In the genomic region with DNA sequence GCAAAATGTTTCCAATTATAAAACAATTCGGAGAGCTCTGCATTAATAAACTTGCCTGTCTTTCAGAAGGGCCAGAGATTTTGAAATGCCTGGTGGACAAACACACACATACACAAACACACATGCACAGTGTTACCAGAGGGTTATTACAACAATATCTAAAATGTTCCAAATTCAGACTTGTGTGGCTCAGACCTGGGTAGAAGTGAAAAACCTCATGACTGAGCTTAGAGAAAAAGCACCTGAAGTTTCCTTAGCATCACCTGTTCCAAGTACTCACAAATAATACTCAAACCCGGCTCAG, we compare ENCODE assay signal across 18 cellular contexts.
DNase-seq lines count a peak whose midpoint lies in the region; ATAC-seq, FAIRE-seq and TF ChIP-seq lines count a peak whose summit lies in the region.
"Had no signal": no experiment of that assay in that cellular context is flagged by ENCODE, and none has a peak within 500 bp of the region (broad histone marks: within the 10 kb centered on the region; RNA-seq: fewer than 3 reads in every experiment).

No MANE protein-coding gene starts in this region.

- no TSS peak for BruUV-seq in K562 (replicated peaks; lab: Mats Ljungman, UMichigan)

- ATAC-seq in K562: no peak
- ATAC-seq: CD8-positive, alpha-beta T cell; GM12878; HepG2 had no signal

- TF ChIP-seq EP300 in K562 (IDR thresholded peaks at IDR 0.05; ENCODE audit: low read length): no peak

- H3K9me3 Mint-ChIP-seq in neural progenitor cell (no peaks in the 10 kb centered on the region), type B pancreatic cell (no peaks in the 10 kb centered on the region)
- H3K9me3 Mint-ChIP-seq: CD8-positive, alpha-beta T cell had no signal

- intact Hi-C loops in K562 (cut with micrococcal nuclease): no loop called here

- H3K27ac Mint-ChIP-seq in neural progenitor cell (peak overlapping the region; percentile 10), type B pancreatic cell (no peak overlapping the region)
- H3K27ac Mint-ChIP-seq: B cell; CD8-positive, alpha-beta T cell had no signal

- H3K4me1 ChIP-seq in K562 (replicated peaks in 1 of 2; ENCODE audit: control insufficient read depth in 2 of 2, insufficient read depth in 2 of 2, low read length in 2 of 2): peaks cover 0 to 3% of the 10 kb centered on the region in 2 experiments; a peak in 1 of 5 replicates
- H3K4me1 ChIP-seq in neural progenitor cell: peaks cover 64% of the 10 kb centered on the region
- H3K4me1 ChIP-seq: HAP-1 had no signal

- POLR2A ChIA-PET in K562 (lab: Yijun Ruan, JAX): no interaction called here

- H3K79me2 ChIP-seq in K562 (ENCODE audit: control insufficient read depth, insufficient read depth, low read length): no peaks in the 10 kb centered on the region
- no peaks in the 10 kb centered on the region for H3K79me2 ChIP-seq in neural progenitor cell (ENCODE audit: low read depth)

- no peak overlapping the region for H3K4me2 ChIP-seq in K562 (ENCODE audit: insufficient read depth, low read length)
- H3K4me2 ChIP-seq in neural progenitor cell: peak overlapping the region; percentile 41

- WGBS in K562 (ENCODE audit: insufficient coverage, low coverage, missing lambda C conversion rate): 0% methylated on average over 2 of the region's 2 CpGs

- H3K36me3 ChIP-seq in K562 (ENCODE audit: control insufficient read depth, insufficient read depth, low read length) (no peaks in the 10 kb centered on the region), neural progenitor cell (no peaks in the 10 kb centered on the region)
- H3K36me3 ChIP-seq: BLaER1 treated with 17β-estradiol and CSF1 and Interleukin-3, amounts not matched to agents 10 nM and 100 nM; HAP-1 had no signal

- H3K4me3 ChIP-seq in K562 (no peak overlapping the region), neural progenitor cell (no peak overlapping the region)
- H3K4me3 ChIP-seq: BLaER1 treated with 17β-estradiol and CSF1 and Interleukin-3, amounts not matched to agents 10 nM and 100 nM; GM12878; GM23248; HAP-1 had no signal

- no peak overlapping the region for H3K4me3 Mint-ChIP-seq in neural progenitor cell
- H3K4me3 Mint-ChIP-seq in type B pancreatic cell: peak overlapping the region; percentile 40
- H3K4me3 Mint-ChIP-seq: B cell; CD8-positive, alpha-beta T cell had no signal

- DNase-seq in K562 (ENCODE audit: extremely low read depth in 1 of 4, low spot score in 3 of 4) (no peak), islet precursor cell (peak; percentile 9), neural progenitor cell (ENCODE audit: low spot score) (no peak), type B pancreatic cell (ENCODE audit: extremely low spot score, unreplicated experiment) (no peak), NCI-H1417 treated with DMSO at 0.1 percent for 48 hours (lab: John Stamatoyannopoulos, UW) (no peak), GF-D8 (lab: John Stamatoyannopoulos, UW) (no peak)
- DNase-seq in activated T-cell treated with anti-CD3 and anti-CD28 coated beads, Interleukin-2, amount 50 U/mL, for 1 hour: no peak
- no peak for DNase-seq in activated CD4-positive, CD25-positive, alpha-beta regulatory T cell treated with anti-CD3 and anti-CD28 coated beads, Interleukin-2, amount 50 U/mL, for 72 hours
- DNase-seq: Calu3; CD8-positive, alpha-beta T cell; DMS79 treated with DMSO at 0.1 percent for 48 hours; GM23248 had no signal

- H3K36me3 Mint-ChIP-seq in neural progenitor cell (no peaks in the 10 kb centered on the region), type B pancreatic cell (no peaks in the 10 kb centered on the region)
- H3K36me3 Mint-ChIP-seq: CD8-positive, alpha-beta T cell had no signal

- peaks cover 22% of the 10 kb centered on the region for H3K27me3 Mint-ChIP-seq in neural progenitor cell (ENCODE audit: insufficient read depth, low read depth)
- peaks cover 52% of the 10 kb centered on the region for H3K27me3 Mint-ChIP-seq in type B pancreatic cell

- TF ChIP-seq CTCF in K562 (IDR thresholded peaks at IDR 0.05 in 2 of 3, conservative IDR thresholded peaks at IDR 0.05 in 1 of 3; ENCODE audit: insufficient read depth in 2 of 3, low read depth in 1 of 3, low read length in 3 of 3) (no peak), neural progenitor cell (IDR thresholded peaks at IDR 0.05) (no peak), type B pancreatic cell (conservative IDR thresholded peaks at IDR 0.05) (no peak)

- H3K9ac ChIP-seq in K562 (ENCODE audit: insufficient read depth in 1 of 2, low read depth in 2 of 2, low read length in 2 of 2): no peak overlapping the region
- H3K9ac ChIP-seq in neural progenitor cell: no peak overlapping the region
- H3K9ac ChIP-seq: BLaER1 treated with 17β-estradiol and CSF1 and Interleukin-3, amounts not matched to agents 10 nM and 100 nM; GM23248 had no signal

- H2AFZ ChIP-seq in K562 (ENCODE audit: low read depth, low read length) (no peak overlapping the region), neural progenitor cell (replicated peaks) (no peak overlapping the region)
- H2AFZ ChIP-seq: GM23248 had no signal

- CTCF ChIA-PET in K562 (lab: Yijun Ruan, JAX; ENCODE audit: low intra/inter-chr PET ratio): no interaction called here

- peaks cover 41% of the 10 kb centered on the region for H3F3A ChIP-seq in neural progenitor cell (ENCODE audit: low read depth)

- H4K20me1 ChIP-seq in K562 (replicated peaks; ENCODE audit: control insufficient read depth, insufficient read depth, low read length) (peaks cover 5% of the 10 kb centered on the region; the same call in 1 of the 2 replicates), neural progenitor cell (ENCODE audit: low read depth) (no peaks in the 10 kb centered on the region)
- H4K20me1 ChIP-seq: BLaER1 treated with 17β-estradiol and CSF1 and Interleukin-3, amounts not matched to agents 10 nM and 100 nM had no signal

- H3K9me1 ChIP-seq in K562 (ENCODE audit: control insufficient read depth, insufficient read depth, low read length): no peaks in the 10 kb centered on the region

- H3K27ac ChIP-seq in K562 (ENCODE audit: extremely low read depth, low read depth, low read length) (no peak overlapping the region), neural progenitor cell (no peak overlapping the region)
- H3K27ac ChIP-seq: BLaER1 treated with 17β-estradiol and CSF1 and Interleukin-3, amounts not matched to agents 10 nM and 100 nM; GM23248 had no signal

- no peak for TF ChIP-seq RAD21 in K562 (CRISPR knock-in tag; conservative IDR thresholded peaks at IDR 0.05 in 1 of 2, IDR thresholded peaks at IDR 0.05 in 1 of 2)

- TF ChIP-seq POLR2A in K562 (conservative IDR thresholded peaks at IDR 0.05): no peak

- in situ Hi-C loops in K562 (cut with MboI): no loop called here

- H3K9me3 ChIP-seq in K562 (replicated peaks; ENCODE audit: control insufficient read depth, insufficient read depth, low read depth, low read length) (no peaks in the 10 kb centered on the region), neural progenitor cell (ENCODE audit: low read depth) (no peaks in the 10 kb centered on the region)
- H3K9me3 ChIP-seq: BLaER1 treated with 17β-estradiol and CSF1 and Interleukin-3, amounts not matched to agents 10 nM and 100 nM; HAP-1 had no signal

- peaks cover 42% of the 10 kb centered on the region for H3K4me1 Mint-ChIP-seq in neural progenitor cell
- peaks cover 58% of the 10 kb centered on the region for H3K4me1 Mint-ChIP-seq in type B pancreatic cell (ENCODE audit: unreplicated experiment)
- H3K4me1 Mint-ChIP-seq: B cell had no signal

- peak; percentile 64 for FAIRE-seq in K562 (lab: Jason Lieb, UNC)
- FAIRE-seq: GM12878, GM19239, HepG2 had no signal

- H3K27me3 ChIP-seq in K562 (ENCODE audit: control insufficient read depth in 2 of 2, insufficient read depth in 2 of 2, low read length in 2 of 2) (peaks cover 22 to 45% of the 10 kb centered on the region in 2 experiments), neural progenitor cell (no peaks in the 10 kb centered on the region)
- H3K27me3 ChIP-seq: BLaER1 treated with 17β-estradiol and CSF1 and Interleukin-3, amounts not matched to agents 10 nM and 100 nM had no signal

TF ChIP-seq in K562, 482 proteins besides CTCF, POLR2A, EP300 and RAD21 (continues in another document):
- TF ChIP-seq, protein P1, sequence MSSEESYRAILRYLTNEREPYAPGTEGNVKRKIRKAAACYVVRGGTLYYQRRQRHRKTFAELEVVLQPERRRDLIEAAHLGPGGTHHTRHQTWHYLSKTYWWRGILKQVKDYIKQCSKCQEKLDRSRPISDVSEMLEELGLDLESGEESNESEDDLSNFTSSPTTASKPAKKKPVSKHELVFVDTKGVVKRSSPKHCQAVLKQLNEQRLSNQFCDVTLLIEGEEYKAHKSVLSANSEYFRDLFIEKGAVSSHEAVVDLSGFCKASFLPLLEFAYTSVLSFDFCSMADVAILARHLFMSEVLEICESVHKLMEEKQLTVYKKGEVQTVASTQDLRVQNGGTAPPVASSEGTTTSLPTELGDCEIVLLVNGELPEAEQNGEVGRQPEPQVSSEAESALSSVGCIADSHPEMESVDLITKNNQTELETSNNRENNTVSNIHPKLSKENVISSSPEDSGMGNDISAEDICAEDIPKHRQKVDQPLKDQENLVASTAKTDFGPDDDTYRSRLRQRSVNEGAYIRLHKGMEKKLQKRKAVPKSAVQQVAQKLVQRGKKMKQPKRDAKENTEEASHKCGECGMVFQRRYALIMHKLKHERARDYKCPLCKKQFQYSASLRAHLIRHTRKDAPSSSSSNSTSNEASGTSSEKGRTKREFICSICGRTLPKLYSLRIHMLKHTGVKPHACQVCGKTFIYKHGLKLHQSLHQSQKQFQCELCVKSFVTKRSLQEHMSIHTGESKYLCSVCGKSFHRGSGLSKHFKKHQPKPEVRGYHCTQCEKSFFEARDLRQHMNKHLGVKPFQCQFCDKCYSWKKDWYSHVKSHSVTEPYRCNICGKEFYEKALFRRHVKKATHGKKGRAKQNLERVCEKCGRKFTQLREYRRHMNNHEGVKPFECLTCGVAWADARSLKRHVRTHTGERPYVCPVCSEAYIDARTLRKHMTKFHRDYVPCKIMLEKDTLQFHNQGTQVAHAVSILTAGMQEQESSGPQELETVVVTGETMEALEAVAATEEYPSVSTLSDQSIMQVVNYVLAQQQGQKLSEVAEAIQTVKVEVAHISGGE (CRISPR knock-in tag; IDR thresholded peaks at IDR 0.05): no peak
- TF ChIP-seq, protein P2, sequence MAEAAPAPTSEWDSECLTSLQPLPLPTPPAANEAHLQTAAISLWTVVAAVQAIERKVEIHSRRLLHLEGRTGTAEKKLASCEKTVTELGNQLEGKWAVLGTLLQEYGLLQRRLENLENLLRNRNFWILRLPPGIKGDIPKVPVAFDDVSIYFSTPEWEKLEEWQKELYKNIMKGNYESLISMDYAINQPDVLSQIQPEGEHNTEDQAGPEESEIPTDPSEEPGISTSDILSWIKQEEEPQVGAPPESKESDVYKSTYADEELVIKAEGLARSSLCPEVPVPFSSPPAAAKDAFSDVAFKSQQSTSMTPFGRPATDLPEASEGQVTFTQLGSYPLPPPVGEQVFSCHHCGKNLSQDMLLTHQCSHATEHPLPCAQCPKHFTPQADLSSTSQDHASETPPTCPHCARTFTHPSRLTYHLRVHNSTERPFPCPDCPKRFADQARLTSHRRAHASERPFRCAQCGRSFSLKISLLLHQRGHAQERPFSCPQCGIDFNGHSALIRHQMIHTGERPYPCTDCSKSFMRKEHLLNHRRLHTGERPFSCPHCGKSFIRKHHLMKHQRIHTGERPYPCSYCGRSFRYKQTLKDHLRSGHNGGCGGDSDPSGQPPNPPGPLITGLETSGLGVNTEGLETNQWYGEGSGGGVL (CRISPR knock-in tag; IDR thresholded peaks at IDR 0.05): no peak
- TF ChIP-seq NR1H2 (CRISPR knock-in tag; IDR thresholded peaks at IDR 0.05) (no peak), CSDE1 (IDR thresholded peaks at IDR 0.05) (no peak), NCOR1 (IDR thresholded peaks at IDR 0.05) (no peak)
